Comparison of ENCODE assay signal across 1 cellular context in genomic region chr2:84888401-84889276, GRCh38.
TF ChIP-seq lines count a peak whose summit lies in the region.

No MANE protein-coding gene starts in this region.

TF ChIP-seq in K562, 482 proteins besides CTCF, POLR2A, EP300 and RAD21:
- TF ChIP-seq, protein P1, sequence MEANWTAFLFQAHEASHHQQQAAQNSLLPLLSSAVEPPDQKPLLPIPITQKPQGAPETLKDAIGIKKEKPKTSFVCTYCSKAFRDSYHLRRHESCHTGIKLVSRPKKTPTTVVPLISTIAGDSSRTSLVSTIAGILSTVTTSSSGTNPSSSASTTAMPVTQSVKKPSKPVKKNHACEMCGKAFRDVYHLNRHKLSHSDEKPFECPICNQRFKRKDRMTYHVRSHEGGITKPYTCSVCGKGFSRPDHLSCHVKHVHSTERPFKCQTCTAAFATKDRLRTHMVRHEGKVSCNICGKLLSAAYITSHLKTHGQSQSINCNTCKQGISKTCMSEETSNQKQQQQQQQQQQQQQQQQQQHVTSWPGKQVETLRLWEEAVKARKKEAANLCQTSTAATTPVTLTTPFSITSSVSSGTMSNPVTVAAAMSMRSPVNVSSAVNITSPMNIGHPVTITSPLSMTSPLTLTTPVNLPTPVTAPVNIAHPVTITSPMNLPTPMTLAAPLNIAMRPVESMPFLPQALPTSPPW (CRISPR knock-in tag; IDR thresholded peaks at IDR 0.05) = 0 out of 2 replicates have a peak, but pooled peaks have one; percentile 10
- TF ChIP-seq MAFF (IDR thresholded peaks at IDR 0.05; ENCODE audit: low read length) (peak; percentile 15; the same call in 1 of the 2 replicates), CEBPG (CRISPR knock-in tag; IDR thresholded peaks at IDR 0.05) (peak; percentile 76), CEBPG (tag; conservative IDR thresholded peaks at IDR 0.05 in 1 of 2, IDR thresholded peaks at IDR 0.05 in 1 of 2) (peak; percentile 81 to 91), EWSR1 (IDR thresholded peaks at IDR 0.05; ENCODE audit: borderline replicate concordance, low read depth, partially characterized antibody) (no peak), CXXC5 (CRISPR knock-in tag; IDR thresholded peaks at IDR 0.05) (0 out of 2 replicates have a peak, but pooled peaks have one; percentile 13), ZNF316 (IDR thresholded peaks at IDR 0.05) (peak; percentile 73), SPI1 (IDR thresholded peaks at IDR 0.05; ENCODE audit: borderline replicate concordance, low read depth, low read length) (peak; percentile 82; the same call in 1 of the 2 replicates), ZBED1 (IDR thresholded peaks at IDR 0.05) (no peak), ATF7 (IDR thresholded peaks at IDR 0.05) (0 out of 2 replicates have a peak, but pooled peaks have one; percentile 19), POLR2B (IDR thresholded peaks at IDR 0.05; ENCODE audit: low read depth, partially characterized antibody) (no peak), MTA3 (IDR thresholded peaks at IDR 0.05; ENCODE audit: borderline replicate concordance) (0 out of 2 replicates have a peak, but pooled peaks have one; percentile 31), NR2C2 (CRISPR knock-in tag; IDR thresholded peaks at IDR 0.05) (no peak), NR2C2 (tag; IDR thresholded peaks at IDR 0.05) (peak; percentile 65; the same call in 1 of the 2 replicates), BACH1 (tag; IDR thresholded peaks at IDR 0.05) (peak; percentile 30; the same call in 1 of the 2 replicates), NR2C1 (IDR thresholded peaks at IDR 0.05) (no peak), NR2C1 (tag; IDR thresholded peaks at IDR 0.05) (0 out of 2 replicates have a peak, but pooled peaks have one; percentile 20), MAFG (tag; conservative IDR thresholded peaks at IDR 0.05) (peak; percentile 58; the same call in 1 of the 2 replicates), CEBPB (tag; IDR thresholded peaks at IDR 0.05) (peak; percentile 95), MEIS2 (IDR thresholded peaks at IDR 0.05; ENCODE audit: partially characterized antibody) (peak; percentile 51), ZNF583 (CRISPR knock-in tag; IDR thresholded peaks at IDR 0.05) (no peak), GATA2 (CRISPR knock-in tag; IDR thresholded peaks at IDR 0.05) (peak; percentile 12; the same call in 1 of the 2 replicates), TCF7 (IDR thresholded peaks at IDR 0.05; ENCODE audit: borderline replicate concordance) (no peak), ZBTB40 (IDR thresholded peaks at IDR 0.05) (peak; percentile 35; the same call in 1 of the 2 replicates), ZBTB40 (CRISPR knock-in tag; IDR thresholded peaks at IDR 0.05) (no peak), ETV1 (tag; conservative IDR thresholded peaks at IDR 0.05; ENCODE audit: low read depth) (peak; percentile 10; the same call in 1 of the 2 replicates), U2AF2 (optimal IDR thresholded peaks at IDR 0.05; ENCODE audit: low read depth, low read length) (no peak), C11orf30 (IDR thresholded peaks at IDR 0.05; ENCODE audit: low read depth) (peak; percentile 71), L3MBTL2 (IDR thresholded peaks at IDR 0.05) (0 out of 2 replicates have a peak, but pooled peaks have one; percentile 27), PHF8 (IDR thresholded peaks at IDR 0.05; ENCODE audit: borderline replicate concordance, low read length) (0 out of 2 replicates have a peak, but pooled peaks have one; percentile 19), CTBP1 (IDR thresholded peaks at IDR 0.05; ENCODE audit: borderline replicate concordance) (peak; percentile 61; the same call in 1 of the 2 replicates), POU5F1 (IDR thresholded peaks at IDR 0.05; ENCODE audit: borderline replicate concordance, low read depth, low read length, partially characterized antibody) (no peak)
- TF ChIP-seq, protein P2, sequence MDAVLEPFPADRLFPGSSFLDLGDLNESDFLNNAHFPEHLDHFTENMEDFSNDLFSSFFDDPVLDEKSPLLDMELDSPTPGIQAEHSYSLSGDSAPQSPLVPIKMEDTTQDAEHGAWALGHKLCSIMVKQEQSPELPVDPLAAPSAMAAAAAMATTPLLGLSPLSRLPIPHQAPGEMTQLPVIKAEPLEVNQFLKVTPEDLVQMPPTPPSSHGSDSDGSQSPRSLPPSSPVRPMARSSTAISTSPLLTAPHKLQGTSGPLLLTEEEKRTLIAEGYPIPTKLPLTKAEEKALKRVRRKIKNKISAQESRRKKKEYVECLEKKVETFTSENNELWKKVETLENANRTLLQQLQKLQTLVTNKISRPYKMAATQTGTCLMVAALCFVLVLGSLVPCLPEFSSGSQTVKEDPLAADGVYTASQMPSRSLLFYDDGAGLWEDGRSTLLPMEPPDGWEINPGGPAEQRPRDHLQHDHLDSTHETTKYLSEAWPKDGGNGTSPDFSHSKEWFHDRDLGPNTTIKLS (IDR thresholded peaks at IDR 0.05; ENCODE audit: borderline replicate concordance, low read depth) = peak; percentile 57; the same call in 1 of the 2 replicates
